Comparison of ENCODE assay signal across 1 cellular context in the genomic region with DNA sequence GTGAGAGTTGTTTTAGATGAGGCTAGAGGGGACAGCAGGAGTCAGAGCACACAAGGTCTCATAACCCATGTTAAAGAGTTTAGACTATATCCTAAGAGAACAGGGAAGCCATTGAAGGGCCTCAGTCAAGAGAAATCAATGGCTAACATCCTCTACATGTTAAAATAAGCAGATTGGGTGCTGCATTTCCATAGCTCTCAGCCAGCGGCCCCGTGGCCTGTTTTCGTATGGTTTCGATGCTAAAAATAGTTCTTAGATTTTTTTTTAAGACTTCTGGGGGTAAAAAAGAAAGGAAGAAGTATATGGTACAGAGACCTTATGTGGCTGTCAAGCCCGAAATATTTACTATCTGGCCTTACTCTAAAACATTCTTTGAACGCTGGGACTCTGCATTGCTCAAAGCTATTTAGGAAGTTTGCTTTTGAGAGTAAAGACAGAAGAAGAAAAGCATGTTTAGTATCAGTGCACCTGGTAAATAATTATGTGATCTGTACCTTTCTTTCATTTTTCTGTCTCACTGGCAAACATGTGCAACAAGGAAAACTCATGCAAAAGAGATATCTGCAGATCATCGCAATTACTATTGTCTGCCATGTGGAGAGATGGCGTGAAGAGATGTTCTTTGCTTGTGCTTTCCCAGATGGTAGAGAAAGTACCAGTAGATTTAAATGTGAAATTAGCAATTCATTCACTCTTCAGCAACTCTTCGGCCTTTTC.
A peak's percentile ranks its signal among the peaks of the same experiment; 100 is the strongest.
TF ChIP-seq lines count a peak whose summit lies in the region.

No MANE protein-coding gene starts in this region.

TF ChIP-seq in GM12878, 131 proteins besides CTCF, POLR2A, EP300 and RAD21:
- no peak for TF ChIP-seq CHD1 (IDR thresholded peaks at IDR 0.05; ENCODE audit: low read depth, low read length)
- peak; percentile 55; the same call in 1 of the 2 replicates for TF ChIP-seq MEF2A (IDR thresholded peaks at IDR 0.05; ENCODE audit: insufficient read depth, low read depth, low read length)
- no peak for TF ChIP-seq NR2C1 (IDR thresholded peaks at IDR 0.05)
- TF ChIP-seq TCF7 (IDR thresholded peaks at IDR 0.05; ENCODE audit: borderline replicate concordance) = no peak
- TF ChIP-seq YY1 (IDR thresholded peaks at IDR 0.05; ENCODE audit: low read depth, low read length) = no peak
- no peak for TF ChIP-seq KAT2A (conservative IDR thresholded peaks at IDR 0.05; ENCODE audit: control insufficient read depth, low read depth, low read length)
- TF ChIP-seq NR2C2 (IDR thresholded peaks at IDR 0.05; ENCODE audit: borderline replicate concordance, control insufficient read depth, insufficient read length, low read depth) = no peak
TF ChIP-seq in GM12878: peak in this region for 1.
